In genomic region chr18:28412521-28412920, GRCh38 we compare ENCODE assay signal across 18 cellular contexts.
"Had no signal": no experiment of that assay in that cellular context is flagged by ENCODE, and none has a peak within 500 bp of the region (broad histone marks: within the 10 kb centered on the region; RNA-seq: fewer than 3 reads in every experiment).

No MANE protein-coding gene starts in this region.

- H3K36me3 ChIP-seq: cardiac muscle cell, neutrophil, suprapubic skin had no signal

- H3K4me1 Mint-ChIP-seq: activated CD4-positive, alpha-beta T cell treated with anti-CD3 and anti-CD28 coated beads, Interleukin-2, amount 10 ng/mL, durations not matched to agents 7 days and 5 days; activated naive CD8-positive, alpha-beta T cell treated with anti-CD3 and anti-CD28 coated beads, Interleukin-2, amount 10 ng/mL, durations not matched to agents 7 days and 5 days; endodermal cell; naive thymus-derived CD8-positive, alpha-beta T cell; WTC11 had no signal

- H3K27ac Mint-ChIP-seq: activated CD4-positive, alpha-beta T cell treated with anti-CD3 and anti-CD28 coated beads, Interleukin-2, amount 10 ng/mL, durations not matched to agents 7 days and 5 days; activated naive CD8-positive, alpha-beta T cell treated with anti-CD3 and anti-CD28 coated beads, Interleukin-2, amount 10 ng/mL, durations not matched to agents 7 days and 5 days; endodermal cell; naive thymus-derived CD8-positive, alpha-beta T cell; WTC11 had no signal

- H3K27me3 ChIP-seq: cardiac muscle cell, neutrophil, suprapubic skin had no signal

- H3K9me3 Mint-ChIP-seq: WTC11 had no signal

- H3K4me3 ChIP-seq: cardiac muscle cell, dorsolateral prefrontal cortex, skin epidermis, suprapubic skin had no signal

- H3K27me3 Mint-ChIP-seq: activated CD4-positive, alpha-beta T cell treated with anti-CD3 and anti-CD28 coated beads, Interleukin-2, amount 10 ng/mL, durations not matched to agents 7 days and 5 days; activated naive CD8-positive, alpha-beta T cell treated with anti-CD3 and anti-CD28 coated beads, Interleukin-2, amount 10 ng/mL, durations not matched to agents 7 days and 5 days; naive thymus-derived CD8-positive, alpha-beta T cell had no signal

- H3K9me3 ChIP-seq: neutrophil, suprapubic skin had no signal

- H3K36me3 Mint-ChIP-seq: activated naive CD8-positive, alpha-beta T cell treated with anti-CD3 and anti-CD28 coated beads, Interleukin-2, amount 10 ng/mL, durations not matched to agents 7 days and 5 days; naive thymus-derived CD8-positive, alpha-beta T cell; WTC11 had no signal

- H3K4me3 Mint-ChIP-seq: activated CD4-positive, alpha-beta T cell treated with anti-CD3 and anti-CD28 coated beads, Interleukin-2, amount 10 ng/mL, durations not matched to agents 7 days and 5 days; activated naive CD8-positive, alpha-beta T cell treated with anti-CD3 and anti-CD28 coated beads, Interleukin-2, amount 10 ng/mL, durations not matched to agents 7 days and 5 days; endodermal cell; naive thymus-derived CD8-positive, alpha-beta T cell; WTC11 had no signal

- H3K4me1 ChIP-seq: suprapubic skin had no signal

- H3K27ac ChIP-seq: cardiac muscle cell, dorsolateral prefrontal cortex, neutrophil, skin epidermis, suprapubic skin had no signal

- DNase-seq: activated CD4-positive, alpha-beta T cell treated with anti-CD3 and anti-CD28 coated beads, Interleukin-2, amount 10 ng/mL, durations not matched to agents 7 days and 5 days; activated CD8-positive, alpha-beta memory T cell treated with anti-CD3 and anti-CD28 coated beads, Interleukin-2, amount 50 U/mL, for 48 hours; activated naive CD8-positive, alpha-beta T cell treated with anti-CD3 and anti-CD28 coated beads, Interleukin-2, amount 10 ng/mL, durations not matched to agents 7 days and 5 days; endodermal cell; erythroblast; islet precursor cell; mammary epithelial cell; naive thymus-derived CD8-positive, alpha-beta T cell; retina; stimulated activated naive CD8-positive, alpha-beta T cell treated with anti-CD3 and anti-CD28 coated beads, Interleukin-15, Interleukin-2, amounts not matched to agents 100 U/mL and 50 U/mL, for 24 hours; trophoblast cell had no signal

- ATAC-seq: left lobe of liver; naive thymus-derived CD8-positive, alpha-beta T cell; stimulated activated naive CD8-positive, alpha-beta T cell treated with anti-CD3 and anti-CD28 coated beads, Interleukin-15, Interleukin-2, amounts not matched to agents 100 U/mL and 50 U/mL, for 24 hours; WTC11 had no signal
